1 cellular context compared by ENCODE assay signal in genomic region chr5:147453901-147454814, GRCh38.
TF ChIP-seq lines count a peak whose summit lies in the region.

No MANE protein-coding gene starts in this region.

TF ChIP-seq in GM12878, 131 proteins besides CTCF, POLR2A, EP300 and RAD21 (continued from another document):
- TF ChIP-seq NBN (IDR thresholded peaks at IDR 0.05) (peak; percentile 69; the same call in 1 of the 2 replicates), SUPT20H (IDR thresholded peaks at IDR 0.05; ENCODE audit: borderline replicate concordance, control insufficient read depth, low read depth, low read length) (no peak)
